In genomic region chr20:45552456-45552855, GRCh38 we compare ENCODE assay signal across 20 cellular contexts.
"Had no signal": no experiment of that assay in that cellular context is flagged by ENCODE, and none has a peak within 500 bp of the region (broad histone marks: within the 10 kb centered on the region; RNA-seq: fewer than 3 reads in every experiment).

No MANE protein-coding gene starts in this region.

- H3K27ac ChIP-seq: ascending aorta, body of pancreas had no signal

- H3K27me3 ChIP-seq: ascending aorta, body of pancreas had no signal

- DNase-seq: activated CD4-positive, alpha-beta T cell treated with anti-CD3 and anti-CD28 coated beads for 4 hours; activated CD8-positive, alpha-beta memory T cell treated with anti-CD3 and anti-CD28 coated beads, Interleukin-2, amount 10 ng/mL, durations not matched to agents 7 days and 5 days; activated CD8-positive, alpha-beta T cell treated with anti-CD3 and anti-CD28 coated beads, Interleukin-2, amount 10 ng/mL, durations not matched to agents 7 days and 5 days; activated effector memory CD4-positive, alpha-beta T cell treated with Interleukin-2 at 50 U/mL for 16 hours; activated naive CD4-positive, alpha-beta T cell; activated naive CD8-positive, alpha-beta T cell treated with anti-CD3 and anti-CD28 coated beads, Interleukin-2, amount 50 U/mL, for 24 hours; activated T-cell treated with anti-CD3 and anti-CD28 coated beads, Interleukin-2, amount 50 U/mL, for 24 hours; amniotic stem cell; central memory CD4-positive, alpha-beta T cell; Kasumi-1; KBM-7; NCI-H1930; NCI-H2171; NCI-H446; NCI-H526; PC-3; SHP77 treated with DMSO at 0.1 percent for 48 hours had no signal

- H3K4me1 ChIP-seq: ascending aorta, body of pancreas had no signal

- H3K9me3 ChIP-seq: ascending aorta, body of pancreas had no signal

- FAIRE-seq: bronchial epithelial cell had no signal

- H3K4me3 ChIP-seq: ascending aorta, body of pancreas had no signal

- H3K36me3 ChIP-seq: ascending aorta had no signal
